ENCODE assay signal across 1 cellular context in the genomic region with DNA sequence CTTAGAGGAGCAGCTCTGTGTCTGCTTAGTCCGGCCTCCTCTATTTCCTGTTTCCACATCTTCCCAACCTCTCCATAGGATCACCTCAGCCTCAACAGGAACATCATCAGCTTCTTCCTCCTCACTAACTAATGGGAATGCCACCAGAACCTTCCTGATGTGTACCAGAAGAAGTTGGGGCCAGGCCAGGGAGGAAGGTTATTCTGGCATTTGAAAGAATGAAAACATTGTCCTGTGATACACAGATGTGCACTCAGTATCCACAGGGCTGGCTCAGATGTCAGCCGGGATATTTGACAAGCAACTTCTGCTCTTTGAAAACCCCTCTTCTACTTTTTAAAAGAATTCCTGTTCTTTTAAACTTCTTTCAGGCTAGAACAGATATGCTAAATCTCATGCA.
TF ChIP-seq lines count a peak whose summit lies in the region.

No MANE protein-coding gene starts in this region.

TF ChIP-seq in IMR-90, 13 proteins besides CTCF, POLR2A, EP300 and RAD21 (continued from another document):
- TF ChIP-seq SMC3 (IDR thresholded peaks at IDR 0.05; ENCODE audit: low read depth, low read length) = no peak
TF ChIP-seq in IMR-90: peak in this region for 0.
